In the genomic region with DNA sequence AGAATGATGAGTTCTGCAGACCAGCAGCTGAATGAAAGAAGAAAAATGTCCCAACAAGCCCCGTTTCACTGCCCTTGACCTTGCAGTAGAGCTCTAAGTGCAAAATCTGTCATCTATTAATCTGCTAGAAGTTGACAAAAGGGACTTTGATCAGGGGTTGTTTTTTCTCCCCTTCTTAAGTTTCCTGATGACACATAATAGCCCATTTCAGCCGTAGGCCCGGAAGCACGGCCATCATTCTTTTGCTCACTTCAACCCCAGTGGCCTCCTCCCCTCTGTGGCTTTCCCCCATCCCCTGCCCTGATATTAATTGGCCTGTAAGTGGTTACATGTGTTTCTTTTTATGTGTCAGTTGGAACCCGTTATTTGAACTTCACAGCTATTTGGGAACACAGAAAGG, we compare ENCODE assay signal across 25 cellular contexts.
DNase-seq lines count a peak whose midpoint lies in the region; ATAC-seq, FAIRE-seq and TF ChIP-seq lines count a peak whose summit lies in the region.
"Had no signal": no experiment of that assay in that cellular context is flagged by ENCODE, and none has a peak within 500 bp of the region (broad histone marks: within the 10 kb centered on the region; RNA-seq: fewer than 3 reads in every experiment).

No MANE protein-coding gene starts in this region.

- ATAC-seq in GM12878 = peak; percentile 65
- ATAC-seq: gastrocnemius medialis, WTC11 had no signal

- FAIRE-seq in GM12892 (lab: Jason Lieb, UNC) (peak; percentile 21), GM12878 (lab: Jason Lieb, UNC) (no peak)
- FAIRE-seq: colon, G401.6 had no signal

- CTCF ChIA-PET in GM12878 (lab: Yijun Ruan, JAX) = interaction anchor here (0.7 to 1.4 kb wide), 8 partner anchors 12 to 346 kb away, joined by 3 to 5 read pairs (median 3); a partner anchor contains a TSS

- TF ChIP-seq RAD21 in GM12878 (IDR thresholded peaks at IDR 0.05; ENCODE audit: insufficient read depth, low read depth, low read length) = no peak

- TF ChIP-seq POLR2A in GM12892 (IDR thresholded peaks at IDR 0.05; ENCODE audit: low read depth, low read length) (no peak), GM12878 (IDR thresholded peaks at IDR 0.05; ENCODE audit: low read depth, low read length) (no peak)

- H3K27me3 Mint-ChIP-seq in endothelial cell (ENCODE audit: unreplicated experiment) = no peaks in the 10 kb centered on the region

- no peaks in the 10 kb centered on the region for H3K79me2 ChIP-seq in GM12878 (ENCODE audit: control insufficient read depth, insufficient read depth, low read length)

- H3K4me1 Mint-ChIP-seq in endothelial cell (ENCODE audit: unreplicated experiment) = peaks cover 8% of the 10 kb centered on the region

- SMC1A ChIA-PET in GM12878 (lab: Charles Lee; ENCODE audit: uncharacterized antibody, unreplicated experiment) = interaction anchor here (0.6 to 2.7 kb wide), 17 partner anchors 8 to 915 kb away, joined by 3 to 11 read pairs (median 4); no protein-coding TSS in a partner anchor

- no peak overlapping the region for H2AFZ ChIP-seq in GM12878 (ENCODE audit: control insufficient read depth, low read depth, low read length)

- H3K27me3 ChIP-seq in GM12878 (replicated peaks in 1 of 2; ENCODE audit: control insufficient read depth in 2 of 2, insufficient read depth in 2 of 2, low read length in 1 of 2) (no peaks in the 10 kb centered on the region; a peak in 2 of 4 replicates), neutrophil (no peaks in the 10 kb centered on the region)
- H3K27me3 ChIP-seq: breast epithelium, gastrocnemius medialis, sigmoid colon, tibial nerve had no signal

- in situ Hi-C loops in GM12878 (cut with MboI) = no loop called here

- H3K4me3 Mint-ChIP-seq in endothelial cell (ENCODE audit: unreplicated experiment) = no peak overlapping the region
- H3K4me3 Mint-ChIP-seq: CD4-positive, CD25-positive, alpha-beta regulatory T cell; T-helper 2 cell treated with Interferon-gamma antibody and Interleukin-4, amounts not matched to agents 5 μg/mL and 100 μg/mL, for 36 hours; WTC11 had no signal

- POLR2A ChIA-PET in GM12878 (lab: Charles Lee) = interaction anchor here (0.8 to 1.0 kb wide), 5 partner anchors 37 to 347 kb away, joined by 3 to 6 read pairs (median 3); no protein-coding TSS in a partner anchor

- no peak overlapping the region for H3K4me2 ChIP-seq in GM12878 (ENCODE audit: control insufficient read depth, insufficient read depth)

- no peaks in the 10 kb centered on the region for H3K9me3 Mint-ChIP-seq in endothelial cell (ENCODE audit: unreplicated experiment)

- no peak overlapping the region for H3K27ac Mint-ChIP-seq in endothelial cell (ENCODE audit: unreplicated experiment)
- H3K27ac Mint-ChIP-seq: T-helper 2 cell treated with Interferon-gamma antibody and Interleukin-4, amounts not matched to agents 5 μg/mL and 100 μg/mL, for 36 hours; WTC11 had no signal

- H3K36me3 ChIP-seq in GM12878 (ENCODE audit: control insufficient read depth in 2 of 2, insufficient read depth in 2 of 2, low read length in 1 of 2) = no peaks in the 10 kb centered on the region
- H3K36me3 ChIP-seq in neutrophil = no peaks in the 10 kb centered on the region
- H3K36me3 ChIP-seq: breast epithelium, gastrocnemius medialis, HAP-1, sigmoid colon, tibial nerve had no signal

- H3K4me3 ChIP-seq in GM12878 (no peak overlapping the region), neutrophil (ENCODE audit: low read depth in 1 of 2, low read length in 1 of 2) (no peak overlapping the region)
- H3K4me3 ChIP-seq: breast epithelium, gastrocnemius medialis, HAP-1, sigmoid colon, tibial nerve had no signal

- no peaks in the 10 kb centered on the region for H3K36me3 Mint-ChIP-seq in endothelial cell (ENCODE audit: low read depth, unreplicated experiment)

- H3K9ac ChIP-seq in GM12878 (ENCODE audit: control insufficient read depth, insufficient read depth, low read length) = no peak overlapping the region

- H3K4me1 ChIP-seq in GM12878 (ENCODE audit: control insufficient read depth, insufficient read depth, low read length) (peaks cover 17% of the 10 kb centered on the region), neutrophil (ENCODE audit: control insufficient read depth in 1 of 2, insufficient read depth in 1 of 2, low read depth in 1 of 2, low read length in 1 of 2) (peaks cover 60 to 86% of the 10 kb centered on the region in 2 experiments)
- H3K4me1 ChIP-seq: breast epithelium, gastrocnemius medialis, HAP-1, sigmoid colon had no signal

- H3K27ac ChIP-seq in GM12878 (ENCODE audit: control insufficient read depth, insufficient read depth) (no peak overlapping the region; the same call in 1 of the 2 replicates), neutrophil (peak overlapping the region; percentile 68)
- H3K27ac ChIP-seq: breast epithelium, gastrocnemius medialis, RWPE1, sigmoid colon had no signal

- DNase-seq in COLO829 (ENCODE audit: low spot score) (peak; percentile 53), GM12892 (ENCODE audit: insufficient read length) (no peak), GM12878 (ENCODE audit: low read depth, low spot score) (peak; percentile 45), DMS53 (lab: John Stamatoyannopoulos, UW) (no peak), kidney tubule cell (ENCODE audit: low spot score) (no peak), endothelial cell (ENCODE audit: low spot score) (no peak)
- DNase-seq: activated CD4-positive, alpha-beta T cell treated with anti-CD3 and anti-CD28 coated beads, Interleukin-2, amount 50 U/mL, for 4 hours; activated effector memory CD4-positive, alpha-beta T cell treated with Interleukin-2 at 50 U/mL for 16 hours; CD4-positive, CD25-positive, alpha-beta regulatory T cell; effector memory CD4-positive, alpha-beta T cell; gastrocnemius medialis; hippocampal formation; midbrain; NCI-H1092 treated with DMSO at 0.1 percent for 48 hours; NCI-H187 treated with DMSO at 0.1 percent for 48 hours; sigmoid colon had no signal

- TF ChIP-seq EP300 in GM12878 (IDR thresholded peaks at IDR 0.05; ENCODE audit: borderline replicate concordance in 1 of 2, control insufficient read depth in 1 of 2, low read depth in 2 of 2, low read length in 2 of 2) = 0 out of 4 replicates have a peak, but pooled peaks have one; percentile 41 to 49

- H4K20me1 ChIP-seq in GM12878 (ENCODE audit: control insufficient read depth, insufficient read depth) = no peaks in the 10 kb centered on the region

- TF ChIP-seq CTCF in GM12878 (IDR thresholded peaks at IDR 0.05 in 2 of 3, conservative IDR thresholded peaks at IDR 0.05 in 1 of 3; ENCODE audit: control insufficient read depth in 2 of 3, extremely low read depth in 1 of 3, insufficient read depth in 1 of 3, low read depth in 3 of 3, low read length in 3 of 3) (no peak), neutrophil (IDR thresholded peaks at IDR 0.05) (no peak), endothelial cell (IDR thresholded peaks at IDR 0.05; ENCODE audit: unreplicated experiment) (no peak)

- H3K9me3 ChIP-seq in GM12878 (replicated peaks; ENCODE audit: control insufficient read depth, insufficient read depth, low read length) (peaks cover 30% of the 10 kb centered on the region), neutrophil (no peaks in the 10 kb centered on the region)
- H3K9me3 ChIP-seq: breast epithelium, gastrocnemius medialis, sigmoid colon had no signal

- intact Hi-C loops in GM12878 (cut with micrococcal nuclease; ENCODE audit: unreplicated experiment) = loop anchor here (10.0 kb wide), 1 partner anchor 733 kb away; no protein-coding TSS in a partner anchor

- RAD21 ChIA-PET in GM12878 (lab: Charles Lee; ENCODE audit: unreplicated experiment) = interaction anchor here (0.6 to 2.5 kb wide), 11 partner anchors 9 to 754 kb away, joined by 3 to 10 read pairs (median 5); a partner anchor contains a TSS

- 47% methylated on average over 5 of the region's 5 CpGs for whole genome bisulfite sequencing in GM12878 (ENCODE audit: insufficient coverage, insufficient replicate concordance, low lambda C conversion rate, missing lambda C conversion rate)

- BruUV-seq in GM12878 (replicated peaks; lab: Mats Ljungman, UMichigan) = no TSS peak

TF ChIP-seq in GM12878, 131 proteins besides CTCF, POLR2A, EP300 and RAD21 (continues in another document):
- TF ChIP-seq STAT1 (conservative IDR thresholded peaks at IDR 0.05) (no peak), CBX3 (IDR thresholded peaks at IDR 0.05; ENCODE audit: borderline replicate concordance, low read depth) (no peak), LARP7 (IDR thresholded peaks at IDR 0.05) (no peak), BHLHE40 (IDR thresholded peaks at IDR 0.05; ENCODE audit: borderline replicate concordance in 1 of 2, low read depth in 2 of 2, low read length in 1 of 2) (0 out of 4 replicates have a peak, but pooled peaks of 1 of the 2 experiments have one; percentile 45), SIX5 (IDR thresholded peaks at IDR 0.05; ENCODE audit: low read depth, low read length, severe bottlenecking) (no peak), SMC3 (IDR thresholded peaks at IDR 0.05; ENCODE audit: borderline replicate concordance, low read length) (no peak), EED (IDR thresholded peaks at IDR 0.05; ENCODE audit: low read depth) (no peak), MTA2 (IDR thresholded peaks at IDR 0.05; ENCODE audit: low read depth) (peak; percentile 90), JUND (IDR thresholded peaks at IDR 0.05; ENCODE audit: low read depth, low read length) (no peak), RB1 (IDR thresholded peaks at IDR 0.05; ENCODE audit: borderline replicate concordance) (no peak), FOS (IDR thresholded peaks at IDR 0.05; ENCODE audit: borderline replicate concordance, extremely low read depth, insufficient read length) (no peak)
- TF ChIP-seq, protein P1, sequence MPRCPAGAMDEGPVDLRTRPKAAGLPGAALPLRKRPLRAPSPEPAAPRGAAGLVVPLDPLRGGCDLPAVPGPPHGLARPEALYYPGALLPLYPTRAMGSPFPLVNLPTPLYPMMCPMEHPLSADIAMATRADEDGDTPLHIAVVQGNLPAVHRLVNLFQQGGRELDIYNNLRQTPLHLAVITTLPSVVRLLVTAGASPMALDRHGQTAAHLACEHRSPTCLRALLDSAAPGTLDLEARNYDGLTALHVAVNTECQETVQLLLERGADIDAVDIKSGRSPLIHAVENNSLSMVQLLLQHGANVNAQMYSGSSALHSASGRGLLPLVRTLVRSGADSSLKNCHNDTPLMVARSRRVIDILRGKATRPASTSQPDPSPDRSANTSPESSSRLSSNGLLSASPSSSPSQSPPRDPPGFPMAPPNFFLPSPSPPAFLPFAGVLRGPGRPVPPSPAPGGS (IDR thresholded peaks at IDR 0.05; ENCODE audit: borderline replicate concordance, insufficient read depth, low read depth, low read length, poor library complexity, severe bottlenecking) = no peak

Comparison
In these comparisons a context has a peak if more than half of its experiments do, and no peak if none do; other contexts are left out.
1. DNase-seq: peak in COLO829 (single experiment) and GM12878 (single experiment); none in GM12892 (single experiment), DMS53 (single experiment), kidney tubule cell (single experiment) and endothelial cell (single experiment).